ENCODE assay signal across 1 cellular context in genomic region chr16:21300309-21301167, GRCh38.
A peak's percentile ranks its signal among the peaks of the same experiment; 100 is the strongest.
TF ChIP-seq lines count a peak whose summit lies in the region.

No MANE protein-coding gene starts in this region.

TF ChIP-seq in HepG2, 621 proteins besides CTCF, POLR2A, EP300 and RAD21 (continued from another document and continues in another):
- TF ChIP-seq FUBP1 (CRISPR knock-in tag; IDR thresholded peaks at IDR 0.05; ENCODE audit: borderline replicate concordance) (no peak; the same call in 1 of the 2 replicates), MXD3 (CRISPR knock-in tag; IDR thresholded peaks at IDR 0.05) (peak; percentile 80), NFE2L2 (IDR thresholded peaks at IDR 0.05; ENCODE audit: low read length) (peak; percentile 23; the same call in 1 of the 2 replicates), ZNF589 (CRISPR knock-in tag; conservative IDR thresholded peaks at IDR 0.05) (peak; percentile 48; the same call in 1 of the 2 replicates), ZNF12 (CRISPR knock-in tag; IDR thresholded peaks at IDR 0.05) (no peak; the same call in 1 of the 2 replicates), ZFP36L2 (CRISPR knock-in tag; IDR thresholded peaks at IDR 0.05) (no peak), ZNF17 (CRISPR knock-in tag; IDR thresholded peaks at IDR 0.05) (no peak), DNMT3B (CRISPR knock-in tag; conservative IDR thresholded peaks at IDR 0.05) (peak; percentile 89; the same call in 1 of the 2 replicates), ZNF788 (CRISPR knock-in tag; IDR thresholded peaks at IDR 0.05; ENCODE audit: borderline replicate concordance) (peak; percentile 90; the same call in 1 of the 2 replicates), ZNF841 (CRISPR knock-in tag; IDR thresholded peaks at IDR 0.05; ENCODE audit: borderline replicate concordance) (no peak), RELA (CRISPR knock-in tag; IDR thresholded peaks at IDR 0.05) (no peak), ZNF354B (CRISPR knock-in tag; IDR thresholded peaks at IDR 0.05) (no peak; the same call in none of the 2 replicates), CSRNP1 (CRISPR knock-in tag; IDR thresholded peaks at IDR 0.05) (peak; percentile 93; the same call in 1 of the 2 replicates), ZNF34 (CRISPR knock-in tag; IDR thresholded peaks at IDR 0.05; ENCODE audit: borderline replicate concordance) (0 out of 2 replicates have a peak, but pooled peaks have one; percentile 18), NR2F6 (IDR thresholded peaks at IDR 0.05) (peak; percentile 45; the same call in 1 of the 2 replicates), NR2F6 (CRISPR knock-in tag; IDR thresholded peaks at IDR 0.05) (peak; percentile 74), HNRNPL (IDR thresholded peaks at IDR 0.05; ENCODE audit: low read depth, low read length) (no peak; the same call in 1 of the 2 replicates), ZKSCAN8 (CRISPR knock-in tag; IDR thresholded peaks at IDR 0.05; ENCODE audit: borderline replicate concordance) (peak; percentile 96), MXI1 (IDR thresholded peaks at IDR 0.05; ENCODE audit: borderline replicate concordance, low read depth, low read length) (peak; percentile 81; the same call in 2 of the 3 replicates), KLF11 (CRISPR knock-in tag; IDR thresholded peaks at IDR 0.05) (peak; percentile 96), U2AF1 (optimal IDR thresholded peaks at IDR 0.05; ENCODE audit: low read depth, low read length) (peak; percentile 66), CEBPZ (IDR thresholded peaks at IDR 0.05; ENCODE audit: low read length) (no peak), MTA3 (CRISPR knock-in tag; IDR thresholded peaks at IDR 0.05) (no peak), NCOA1 (CRISPR knock-in tag; IDR thresholded peaks at IDR 0.05) (peak; percentile 97), LBX2 (CRISPR knock-in tag; IDR thresholded peaks at IDR 0.05; ENCODE audit: borderline replicate concordance) (no peak), HNRNPLL (IDR thresholded peaks at IDR 0.05; ENCODE audit: low read depth, low read length, poor library complexity, severe bottlenecking) (no peak), ZNF205 (CRISPR knock-in tag; IDR thresholded peaks at IDR 0.05) (peak; percentile 89; the same call in 1 of the 2 replicates), ONECUT2 (CRISPR knock-in tag; IDR thresholded peaks at IDR 0.05) (no peak), EEA1 (CRISPR knock-in tag; IDR thresholded peaks at IDR 0.05; ENCODE audit: borderline replicate concordance) (no peak; the same call in 1 of the 2 replicates), E2F5 (CRISPR knock-in tag; conservative IDR thresholded peaks at IDR 0.05) (peak; percentile 81), MBNL3 (CRISPR knock-in tag; conservative IDR thresholded peaks at IDR 0.05) (no peak), ZNF33A (CRISPR knock-in tag; IDR thresholded peaks at IDR 0.05; ENCODE audit: borderline replicate concordance) (no peak), ZNF296 (CRISPR knock-in tag; conservative IDR thresholded peaks at IDR 0.05) (no peak)
- TF ChIP-seq, protein P1, sequence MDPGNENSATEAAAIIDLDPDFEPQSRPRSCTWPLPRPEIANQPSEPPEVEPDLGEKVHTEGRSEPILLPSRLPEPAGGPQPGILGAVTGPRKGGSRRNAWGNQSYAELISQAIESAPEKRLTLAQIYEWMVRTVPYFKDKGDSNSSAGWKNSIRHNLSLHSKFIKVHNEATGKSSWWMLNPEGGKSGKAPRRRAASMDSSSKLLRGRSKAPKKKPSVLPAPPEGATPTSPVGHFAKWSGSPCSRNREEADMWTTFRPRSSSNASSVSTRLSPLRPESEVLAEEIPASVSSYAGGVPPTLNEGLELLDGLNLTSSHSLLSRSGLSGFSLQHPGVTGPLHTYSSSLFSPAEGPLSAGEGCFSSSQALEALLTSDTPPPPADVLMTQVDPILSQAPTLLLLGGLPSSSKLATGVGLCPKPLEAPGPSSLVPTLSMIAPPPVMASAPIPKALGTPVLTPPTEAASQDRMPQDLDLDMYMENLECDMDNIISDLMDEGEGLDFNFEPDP (CRISPR knock-in tag; conservative IDR thresholded peaks at IDR 0.05) = 0 out of 2 replicates have a peak, but pooled peaks have one; percentile 80
- TF ChIP-seq, protein P2, sequence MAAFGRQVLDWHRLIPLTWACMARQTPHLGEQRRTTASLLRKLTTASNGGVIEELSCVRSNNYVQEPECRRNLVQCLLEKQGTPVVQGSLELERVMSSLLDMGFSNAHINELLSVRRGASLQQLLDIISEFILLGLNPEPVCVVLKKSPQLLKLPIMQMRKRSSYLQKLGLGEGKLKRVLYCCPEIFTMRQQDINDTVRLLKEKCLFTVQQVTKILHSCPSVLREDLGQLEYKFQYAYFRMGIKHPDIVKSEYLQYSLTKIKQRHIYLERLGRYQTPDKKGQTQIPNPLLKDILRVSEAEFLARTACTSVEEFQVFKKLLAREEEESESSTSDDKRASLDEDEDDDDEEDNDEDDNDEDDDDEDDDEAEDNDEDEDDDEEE (CRISPR knock-in tag; IDR thresholded peaks at IDR 0.05) = peak; percentile 84
- TF ChIP-seq, protein P3, sequence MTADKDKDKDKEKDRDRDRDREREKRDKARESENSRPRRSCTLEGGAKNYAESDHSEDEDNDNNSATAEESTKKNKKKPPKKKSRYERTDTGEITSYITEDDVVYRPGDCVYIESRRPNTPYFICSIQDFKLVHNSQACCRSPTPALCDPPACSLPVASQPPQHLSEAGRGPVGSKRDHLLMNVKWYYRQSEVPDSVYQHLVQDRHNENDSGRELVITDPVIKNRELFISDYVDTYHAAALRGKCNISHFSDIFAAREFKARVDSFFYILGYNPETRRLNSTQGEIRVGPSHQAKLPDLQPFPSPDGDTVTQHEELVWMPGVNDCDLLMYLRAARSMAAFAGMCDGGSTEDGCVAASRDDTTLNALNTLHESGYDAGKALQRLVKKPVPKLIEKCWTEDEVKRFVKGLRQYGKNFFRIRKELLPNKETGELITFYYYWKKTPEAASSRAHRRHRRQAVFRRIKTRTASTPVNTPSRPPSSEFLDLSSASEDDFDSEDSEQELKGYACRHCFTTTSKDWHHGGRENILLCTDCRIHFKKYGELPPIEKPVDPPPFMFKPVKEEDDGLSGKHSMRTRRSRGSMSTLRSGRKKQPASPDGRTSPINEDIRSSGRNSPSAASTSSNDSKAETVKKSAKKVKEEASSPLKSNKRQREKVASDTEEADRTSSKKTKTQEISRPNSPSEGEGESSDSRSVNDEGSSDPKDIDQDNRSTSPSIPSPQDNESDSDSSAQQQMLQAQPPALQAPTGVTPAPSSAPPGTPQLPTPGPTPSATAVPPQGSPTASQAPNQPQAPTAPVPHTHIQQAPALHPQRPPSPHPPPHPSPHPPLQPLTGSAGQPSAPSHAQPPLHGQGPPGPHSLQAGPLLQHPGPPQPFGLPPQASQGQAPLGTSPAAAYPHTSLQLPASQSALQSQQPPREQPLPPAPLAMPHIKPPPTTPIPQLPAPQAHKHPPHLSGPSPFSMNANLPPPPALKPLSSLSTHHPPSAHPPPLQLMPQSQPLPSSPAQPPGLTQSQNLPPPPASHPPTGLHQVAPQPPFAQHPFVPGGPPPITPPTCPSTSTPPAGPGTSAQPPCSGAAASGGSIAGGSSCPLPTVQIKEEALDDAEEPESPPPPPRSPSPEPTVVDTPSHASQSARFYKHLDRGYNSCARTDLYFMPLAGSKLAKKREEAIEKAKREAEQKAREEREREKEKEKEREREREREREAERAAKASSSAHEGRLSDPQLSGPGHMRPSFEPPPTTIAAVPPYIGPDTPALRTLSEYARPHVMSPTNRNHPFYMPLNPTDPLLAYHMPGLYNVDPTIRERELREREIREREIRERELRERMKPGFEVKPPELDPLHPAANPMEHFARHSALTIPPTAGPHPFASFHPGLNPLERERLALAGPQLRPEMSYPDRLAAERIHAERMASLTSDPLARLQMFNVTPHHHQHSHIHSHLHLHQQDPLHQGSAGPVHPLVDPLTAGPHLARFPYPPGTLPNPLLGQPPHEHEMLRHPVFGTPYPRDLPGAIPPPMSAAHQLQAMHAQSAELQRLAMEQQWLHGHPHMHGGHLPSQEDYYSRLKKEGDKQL (CRISPR knock-in tag; IDR thresholded peaks at IDR 0.05; ENCODE audit: low read depth) = peak; percentile 64; the same call in 1 of the 2 replicates
